1 cellular context compared by ENCODE assay signal in genomic region chr14:52067873-52068740, GRCh38.
TF ChIP-seq lines count a peak whose summit lies in the region.

No MANE protein-coding gene starts in this region.

TF ChIP-seq in HEK293, 187 proteins besides CTCF, POLR2A, EP300 and RAD21 (continued from another document):
- TF ChIP-seq PRDM4 (tag by site-specific recombination; IDR thresholded peaks at IDR 0.05) (no peak), ZNF133 (tag by site-specific recombination; IDR thresholded peaks at IDR 0.05) (no peak), PATZ1 (tag by site-specific recombination; IDR thresholded peaks at IDR 0.05) (peak; percentile 11; the same call in 1 of the 2 replicates), PRDM10 (tag by site-specific recombination; IDR thresholded peaks at IDR 0.05) (no peak), SP3 (tag by site-specific recombination; IDR thresholded peaks at IDR 0.05) (no peak), EGR2 (tag by site-specific recombination; IDR thresholded peaks at IDR 0.05; ENCODE audit: low read depth) (peak; percentile 50), ZNF341 (tag by site-specific recombination; IDR thresholded peaks at IDR 0.05; ENCODE audit: low read depth) (no peak), ZBTB48 (tag by site-specific recombination; IDR thresholded peaks at IDR 0.05) (peak; percentile 84), ZIC2 (tag by site-specific recombination; IDR thresholded peaks at IDR 0.05) (peak; percentile 50), GLIS1 (tag by site-specific recombination; IDR thresholded peaks at IDR 0.05) (peak; percentile 87), KLF17 (tag by site-specific recombination; IDR thresholded peaks at IDR 0.05) (no peak), ZSCAN18 (tag by site-specific recombination; IDR thresholded peaks at IDR 0.05) (no peak), ZNF366 (tag by site-specific recombination; conservative IDR thresholded peaks at IDR 0.05) (no peak), ZNF121 (tag by site-specific recombination; IDR thresholded peaks at IDR 0.05) (peak; percentile 71; the same call in 1 of the 2 replicates), ZNF175 (tag by site-specific recombination; IDR thresholded peaks at IDR 0.05) (no peak), ZNF76 (tag by site-specific recombination; IDR thresholded peaks at IDR 0.05; ENCODE audit: borderline replicate concordance, low read depth) (no peak), ZFHX2 (tag by site-specific recombination; conservative IDR thresholded peaks at IDR 0.05) (peak; percentile 68), ZNF624 (tag by site-specific recombination; IDR thresholded peaks at IDR 0.05) (no peak), ZBTB20 (tag by site-specific recombination; IDR thresholded peaks at IDR 0.05) (peak; percentile 92), GLIS2 (tag by site-specific recombination; IDR thresholded peaks at IDR 0.05) (peak; percentile 85)
TF ChIP-seq in HEK293: peak in this region for 13.
